1 cellular context compared by ENCODE assay signal in genomic region chr1:26784023-26784871, GRCh38.
TF ChIP-seq lines count a peak whose summit lies in the region.

No MANE protein-coding gene starts in this region.

TF ChIP-seq in HepG2, 621 proteins besides CTCF, POLR2A, EP300 and RAD21 (continued from another document and continues in another):
- TF ChIP-seq GLMP (CRISPR knock-in tag; IDR thresholded peaks at IDR 0.05; ENCODE audit: borderline replicate concordance) (no peak), ZNF558 (CRISPR knock-in tag; IDR thresholded peaks at IDR 0.05; ENCODE audit: borderline replicate concordance) (no peak), ZNF275 (CRISPR knock-in tag; IDR thresholded peaks at IDR 0.05; ENCODE audit: borderline replicate concordance) (no peak), ZNF766 (CRISPR knock-in tag; IDR thresholded peaks at IDR 0.05; ENCODE audit: borderline replicate concordance) (no peak), ZNF484 (CRISPR knock-in tag; IDR thresholded peaks at IDR 0.05; ENCODE audit: borderline replicate concordance, low read depth) (no peak), DPF2 (CRISPR knock-in tag; IDR thresholded peaks at IDR 0.05; ENCODE audit: borderline replicate concordance, low read depth) (peak; percentile 62; the same call in 1 of the 2 replicates), ZHX1 (CRISPR knock-in tag; IDR thresholded peaks at IDR 0.05; ENCODE audit: low read depth) (0 out of 2 replicates have a peak, but pooled peaks have one; percentile 47), SOX13 (IDR thresholded peaks at IDR 0.05) (0 out of 2 replicates have a peak, but pooled peaks have one; percentile 45), SOX13 (CRISPR knock-in tag; conservative IDR thresholded peaks at IDR 0.05 in 1 of 2, IDR thresholded peaks at IDR 0.05 in 1 of 2) (peak in 1 of 2 experiments; percentile 84; a peak in 2 of 4 replicates), NR0B2 (CRISPR knock-in tag; IDR thresholded peaks at IDR 0.05) (no peak), HOXD1 (CRISPR knock-in tag; IDR thresholded peaks at IDR 0.05) (no peak), MYPOP (CRISPR knock-in tag; IDR thresholded peaks at IDR 0.05) (peak; percentile 66; the same call in 1 of the 2 replicates), GABPA (IDR thresholded peaks at IDR 0.05; ENCODE audit: low read depth, low read length) (no peak), GABPA (CRISPR knock-in tag; IDR thresholded peaks at IDR 0.05; ENCODE audit: low read depth) (peak; percentile 55; the same call in 1 of the 2 replicates), KLF16 (CRISPR knock-in tag; IDR thresholded peaks at IDR 0.05) (peak in 1 of 2 experiments; percentile 76; a peak in 1 of 4 replicates), RBFOX2 (IDR thresholded peaks at IDR 0.05; ENCODE audit: low read depth, low read length) (no peak), ZNF225 (CRISPR knock-in tag; IDR thresholded peaks at IDR 0.05) (no peak), HNF4A (CRISPR knock-in tag; IDR thresholded peaks at IDR 0.05) (peak; percentile 69), MEF2D (CRISPR knock-in tag; IDR thresholded peaks at IDR 0.05) (peak; percentile 90), IKZF1 (IDR thresholded peaks at IDR 0.05) (no peak), GMEB1 (CRISPR knock-in tag; IDR thresholded peaks at IDR 0.05; ENCODE audit: borderline replicate concordance) (0 out of 2 replicates have a peak, but pooled peaks have one; percentile 20), ZNF530 (CRISPR knock-in tag; IDR thresholded peaks at IDR 0.05; ENCODE audit: low read depth) (no peak), SRY (CRISPR knock-in tag; IDR thresholded peaks at IDR 0.05) (peak; percentile 59; the same call in 1 of the 2 replicates), IKZF5 (CRISPR knock-in tag; IDR thresholded peaks at IDR 0.05) (peak; percentile 75; the same call in 1 of the 2 replicates), POLR2G (IDR thresholded peaks at IDR 0.05; ENCODE audit: low read depth, low read length) (0 out of 2 replicates have a peak, but pooled peaks have one; percentile 44), KIAA2018 (CRISPR knock-in tag; IDR thresholded peaks at IDR 0.05; ENCODE audit: borderline replicate concordance) (no peak), ZNF691 (CRISPR knock-in tag; IDR thresholded peaks at IDR 0.05; ENCODE audit: borderline replicate concordance, low read depth) (peak; percentile 78; the same call in 1 of the 2 replicates), ERF (CRISPR knock-in tag; IDR thresholded peaks at IDR 0.05) (peak; percentile 67), ZNF562 (CRISPR knock-in tag; IDR thresholded peaks at IDR 0.05; ENCODE audit: borderline replicate concordance) (no peak), RBM22 (optimal IDR thresholded peaks at IDR 0.05; ENCODE audit: low read length) (peak; percentile 73), TRAFD1 (CRISPR knock-in tag; IDR thresholded peaks at IDR 0.05; ENCODE audit: borderline replicate concordance) (no peak), ZNF124 (CRISPR knock-in tag; IDR thresholded peaks at IDR 0.05) (peak; percentile 48; the same call in 1 of the 2 replicates), ZKSCAN5 (CRISPR knock-in tag; IDR thresholded peaks at IDR 0.05) (no peak), ZNF674 (CRISPR knock-in tag; IDR thresholded peaks at IDR 0.05; ENCODE audit: low read depth) (no peak), ZNF230 (CRISPR knock-in tag; IDR thresholded peaks at IDR 0.05) (no peak), ZNF432 (CRISPR knock-in tag; IDR thresholded peaks at IDR 0.05; ENCODE audit: borderline replicate concordance) (no peak), GFI1 (CRISPR knock-in tag; IDR thresholded peaks at IDR 0.05; ENCODE audit: borderline replicate concordance) (peak; percentile 98), ZNF446 (CRISPR knock-in tag; IDR thresholded peaks at IDR 0.05) (no peak), RORA (CRISPR knock-in tag; IDR thresholded peaks at IDR 0.05) (0 out of 2 replicates have a peak, but pooled peaks have one; percentile 54), ZNF468 (CRISPR knock-in tag; IDR thresholded peaks at IDR 0.05) (no peak), ZFP36L2 (CRISPR knock-in tag; IDR thresholded peaks at IDR 0.05) (no peak), KMT2B (CRISPR knock-in tag; IDR thresholded peaks at IDR 0.05) (no peak)
